ENCODE assay signal across 24 cellular contexts in the genomic region with DNA sequence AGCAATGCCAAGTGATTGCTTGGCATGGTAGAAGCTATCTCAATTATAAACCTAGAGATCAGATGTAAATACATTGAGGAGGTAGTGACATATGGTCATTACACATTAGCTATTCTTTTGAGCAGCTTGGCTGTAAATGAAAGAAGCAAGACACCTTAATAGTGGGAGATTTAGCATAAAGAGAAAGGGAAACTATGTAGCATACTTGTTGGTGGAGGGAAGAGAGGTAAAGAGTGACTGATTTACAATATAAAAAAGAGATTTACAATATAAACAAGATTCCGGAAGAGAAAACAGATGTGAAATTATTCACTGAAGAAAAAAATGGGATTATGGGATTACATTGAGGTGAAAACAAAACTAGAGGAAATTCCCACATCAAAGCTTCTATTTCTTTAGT.
DNase-seq lines count a peak whose midpoint lies in the region; ATAC-seq and TF ChIP-seq lines count a peak whose summit lies in the region.
"Had no signal": no experiment of that assay in that cellular context is flagged by ENCODE, and none has a peak within 500 bp of the region (broad histone marks: within the 10 kb centered on the region; RNA-seq: fewer than 3 reads in every experiment).

No MANE protein-coding gene starts in this region.

- peaks cover 5% of the 10 kb centered on the region; the same call in 1 of the 2 replicates for H3K36me3 ChIP-seq in iPS-20b (ENCODE audit: insufficient read depth, low read depth, low read length)
- H3K36me3 ChIP-seq: BLaER1 treated with 17β-estradiol and CSF1 and Interleukin-3, amounts not matched to agents 10 nM and 100 nM; HAP-1; SJCRH30 had no signal

- no peak for ATAC-seq in HG03439 (IDR thresholded peaks at IDR 0.05; ENCODE audit: unreplicated experiment)
- ATAC-seq in GM18873 (IDR thresholded peaks at IDR 0.05; ENCODE audit: low FRiP score, unreplicated experiment), result no peak
- ATAC-seq: Right ventricle myocardium inferior, SK-N-SH treated with all-trans-retinoic acid at 6 μM for 48 hours, T-helper 17 cell had no signal

- H3K27me3 ChIP-seq in iPS-20b (ENCODE audit: insufficient read depth, low read length), result no peaks in the 10 kb centered on the region
- H3K27me3 ChIP-seq: BLaER1 treated with 17β-estradiol and CSF1 and Interleukin-3, amounts not matched to agents 10 nM and 100 nM; SJCRH30 had no signal

- H3K4me1 ChIP-seq in iPS-20b (ENCODE audit: insufficient read depth, low read length), result peaks cover 15% of the 10 kb centered on the region; the same call in 1 of the 2 replicates
- H3K4me1 ChIP-seq: HAP-1, SJCRH30 had no signal

- no peak for TF ChIP-seq POLR2A in erythroblast (IDR thresholded peaks at IDR 0.05; ENCODE audit: low read length)

- H3K9me3 ChIP-seq in iPS-20b (ENCODE audit: insufficient read depth, low read depth, low read length), result no peaks in the 10 kb centered on the region; the same call in 1 of the 2 replicates
- H3K9me3 ChIP-seq: BLaER1 treated with 17β-estradiol and CSF1 and Interleukin-3, amounts not matched to agents 10 nM and 100 nM; HAP-1; SJCRH30 had no signal

- peak; percentile 8 for DNase-seq in DMS 273 treated with DMSO at 0.1 percent for 48 hours (lab: John Stamatoyannopoulos, UW)
- peak; percentile 16 for DNase-seq in NCI-H2171 (lab: John Stamatoyannopoulos, UW)
- DNase-seq in NCI-H82 (lab: John Stamatoyannopoulos, UW), result peak; percentile 79
- DNase-seq in erythroblast (lab: John Stamatoyannopoulos, UW), result no peak
- DNase-seq: CD4-positive, alpha-beta T cell; COR-L47; DMS153; DND-41; HFFc6; NCI-H1048; NCI-H1417 treated with DMSO at 0.1 percent for 48 hours; NCI-H1930; NCI-H2107; NCI-H748 treated with DMSO at 0.1 percent for 48 hours; PC-9; SJCRH30; T-helper 17 cell had no signal

- peak overlapping the region; percentile 2; the same call in 1 of the 2 replicates for H3K4me3 ChIP-seq in iPS-20b (ENCODE audit: low read length)
- H3K4me3 ChIP-seq: BLaER1 treated with 17β-estradiol and CSF1 and Interleukin-3, amounts not matched to agents 10 nM and 100 nM; HAP-1; PC-9; SJCRH30 had no signal

- peak overlapping the region; percentile 87 for H3K27ac ChIP-seq in iPS-20b (ENCODE audit: low read length)
- H3K27ac ChIP-seq: BLaER1 treated with 17β-estradiol and CSF1 and Interleukin-3, amounts not matched to agents 10 nM and 100 nM; PC-9; SJCRH30 had no signal

- peak overlapping the region; percentile 45; the same call in 1 of the 2 replicates for H3K9ac ChIP-seq in iPS-20b (ENCODE audit: low read depth, low read length)
- H3K9ac ChIP-seq: BLaER1 treated with 17β-estradiol and CSF1 and Interleukin-3, amounts not matched to agents 10 nM and 100 nM had no signal

Comparison
In these comparisons a context has a peak if more than half of its experiments do, and no peak if none do; other contexts are left out.
1. DNase-seq: peak in DMS 273 treated with DMSO at 0.1 percent for 48 hours (single experiment), NCI-H2171 (single experiment) and NCI-H82 (single experiment); none in erythroblast (0 of 2).